ENCODE assay signal across 37 cellular contexts in the genomic region with DNA sequence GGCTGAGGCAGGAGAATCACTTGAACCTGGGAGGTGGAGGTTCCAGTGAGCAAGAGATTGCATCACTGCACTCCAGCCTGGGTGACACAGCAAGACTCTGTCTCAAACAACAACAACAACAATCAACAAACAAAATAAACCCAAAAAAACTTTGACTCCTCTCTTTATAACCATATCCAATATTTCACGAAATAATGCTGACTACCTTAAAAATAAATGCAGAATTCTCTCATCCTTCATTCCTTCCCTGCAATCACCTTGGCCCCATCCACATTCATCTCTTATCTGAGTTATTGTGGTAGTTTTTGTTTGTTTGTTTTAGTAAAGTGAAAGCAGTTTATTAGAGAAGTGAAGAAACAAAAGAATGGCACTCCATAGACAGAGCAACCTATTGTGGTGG. TPM values are rescaled to one million over a fixed set of nuclear protein-coding genes. Genes with fewer than 3 reads are reported as not detected.
"Had no signal": no experiment of that assay in that cellular context is flagged by ENCODE, and none has a peak within 500 bp of the region (broad histone marks: within the 10 kb centered on the region; RNA-seq: fewer than 3 reads in every experiment).

No MANE protein-coding gene starts in this region.

- FAIRE-seq: astrocyte, bronchial epithelial cell had no signal

- H3K9me3 Mint-ChIP-seq: activated B cell treated with CpG ODN at 0.5 μM for 24 hours; activated CD8-positive, alpha-beta T cell treated with anti-CD3 and anti-CD28 coated beads for 36 hours; activated T-cell treated with anti-CD3 and anti-CD28 coated beads, Interleukin-2, amount 50 U/mL, for 4 hours; activated T-helper 17 cell treated with anti-CD3 and anti-CD28 coated beads, Interleukin-2, amount 50 U/mL, for 72 hours; central memory CD8-positive, alpha-beta T cell; dendritic cell treated with granulocyte-macrophage colony-stimulating factor and Interleukin-4, amounts not matched to agents 40 ng/mL and 50 ng/mL, for 4 days; T-helper 2 cell treated with Interferon-gamma antibody and Interleukin-4, amounts not matched to agents 5 μg/mL and 100 μg/mL, for 36 hours had no signal

- H3K27ac Mint-ChIP-seq: activated B cell treated with CpG ODN at 0.5 μM for 24 hours; activated CD8-positive, alpha-beta T cell treated with anti-CD3 and anti-CD28 coated beads for 36 hours; activated naive CD8-positive, alpha-beta T cell; activated T-helper 17 cell treated with anti-CD3 and anti-CD28 coated beads, Interleukin-2, amount 50 U/mL, for 72 hours; dendritic cell treated with granulocyte-macrophage colony-stimulating factor and Interleukin-4, amounts not matched to agents 40 ng/mL and 50 ng/mL, for 4 days; T-helper 17 cell; T-helper 2 cell treated with Interferon-gamma antibody and Interleukin-4, amounts not matched to agents 5 μg/mL and 100 μg/mL, for 36 hours had no signal

- H3K36me3 Mint-ChIP-seq: activated naive CD8-positive, alpha-beta T cell had no signal

- DNase-seq: activated B cell treated with CpG ODN at 0.5 μM for 24 hours; activated CD4-positive, alpha-beta T cell treated with anti-CD3 and anti-CD28 coated beads for 48 hours; activated CD4-positive, alpha-beta T cell treated with anti-CD3 and anti-CD28 coated beads, Interleukin-2, amount 50 U/mL, for 1 hour; activated CD4-positive, alpha-beta T cell treated with anti-CD3 and anti-CD28 coated beads, Interleukin-2, amount 50 U/mL, for 48 hours; activated CD8-positive, alpha-beta memory T cell treated with anti-CD3 and anti-CD28 coated beads for 24 hours; activated CD8-positive, alpha-beta T cell treated with anti-CD3 and anti-CD28 coated beads for 36 hours; activated effector memory CD4-positive, alpha-beta T cell treated with Interleukin-2 at 50 U/mL for 16 hours; activated gamma-delta T cell treated with Interleukin-2 at 50 U/mL for 16 hours; activated naive CD4-positive, alpha-beta T cell treated with anti-CD3 and anti-CD28 coated beads, Interleukin-2, amount 50 U/mL, for 16 hours; activated naive CD4-positive, alpha-beta T cell treated with Interleukin-2 at 50 U/mL for 16 hours; activated T-cell treated with anti-CD3 and anti-CD28 coated beads, Interleukin-2, amount 50 U/mL, for 4 hours; amniotic stem cell; anterior cingulate cortex; brain microvascular endothelial cell; dorsolateral prefrontal cortex; effector memory CD4-positive, alpha-beta T cell; erythroblast; foreskin keratinocyte; gastrocnemius medialis; heart right ventricle; T-helper 1 cell; T-helper 17 cell; T1000; WERI-Rb-1 had no signal

- H3K4me3 ChIP-seq: coronary artery, dorsolateral prefrontal cortex, esophagus muscularis mucosa, gastrocnemius medialis, heart right ventricle had no signal

- H3K4me3 Mint-ChIP-seq: activated B cell treated with CpG ODN at 0.5 μM for 24 hours; activated CD8-positive, alpha-beta T cell treated with anti-CD3 and anti-CD28 coated beads for 36 hours; activated naive CD8-positive, alpha-beta T cell; activated T-cell treated with anti-CD3 and anti-CD28 coated beads, Interleukin-2, amount 50 U/mL, for 4 hours; activated T-helper 17 cell treated with anti-CD3 and anti-CD28 coated beads, Interleukin-2, amount 50 U/mL, for 72 hours; central memory CD8-positive, alpha-beta T cell; dendritic cell treated with granulocyte-macrophage colony-stimulating factor and Interleukin-4, amounts not matched to agents 40 ng/mL and 50 ng/mL, for 4 days; T-helper 17 cell; T-helper 2 cell treated with Interferon-gamma antibody and Interleukin-4, amounts not matched to agents 5 μg/mL and 100 μg/mL, for 36 hours had no signal

- H3K4me1 ChIP-seq: foreskin keratinocyte, gastrocnemius medialis had no signal

- H3K9me3 ChIP-seq: esophagus muscularis mucosa, gastrocnemius medialis, heart right ventricle had no signal

- H3K4me1 Mint-ChIP-seq: activated T-helper 17 cell treated with anti-CD3 and anti-CD28 coated beads, Interleukin-2, amount 50 U/mL, for 72 hours; central memory CD8-positive, alpha-beta T cell had no signal

- H3K36me3 ChIP-seq: brain microvascular endothelial cell, esophagus muscularis mucosa, gastrocnemius medialis, heart right ventricle had no signal

- ATAC-seq: activated CD4-positive, CD25-positive, alpha-beta regulatory T cell treated with anti-CD3 and anti-CD28 coated beads, Interleukin-2, amount 50 U/mL, for 24 hours; activated CD8-positive, alpha-beta T cell treated with anti-CD3 and anti-CD28 coated beads for 36 hours; activated T-cell treated with anti-CD3 and anti-CD28 coated beads, Interleukin-2, amount 50 U/mL, for 4 hours; activated T-helper 17 cell treated with anti-CD3 and anti-CD28 coated beads, Interleukin-2, amount 50 U/mL, for 72 hours; foreskin keratinocyte; gastrocnemius medialis; heart right ventricle; T-helper 17 cell had no signal

- H3K27ac ChIP-seq: brain microvascular endothelial cell, coronary artery, dorsolateral prefrontal cortex, esophagus muscularis mucosa, foreskin keratinocyte, gastrocnemius medialis, heart right ventricle, WERI-Rb-1 had no signal

RNA-seq across cellular contexts. Expression of a gene that starts 3.2 kb away (rescaled TPM):
- total RNA-seq: activated B cell treated with CpG ODN at 0.5 μM for 24 hours, foreskin keratinocyte, gastrocnemius medialis had no signal
- polyA plus RNA-seq: foreskin keratinocyte had no signal

RNA-seq across cellular contexts. Expression of a gene that starts 26.5 kb away (rescaled TPM):
- total RNA-seq: activated B cell treated with CpG ODN at 0.5 μM for 24 hours; activated CD8-positive, alpha-beta T cell treated with anti-CD3 and anti-CD28 coated beads for 36 hours; activated T-cell treated with anti-CD3 and anti-CD28 coated beads, Interleukin-2, amount 50 U/mL, for 4 hours; activated T-helper 17 cell treated with anti-CD3 and anti-CD28 coated beads, Interleukin-2, amount 50 U/mL, for 72 hours; astrocyte; bronchial epithelial cell; cardiac septum; esophagus muscularis mucosa; foreskin keratinocyte; gastrocnemius medialis; heart right ventricle; T-helper 17 cell had no signal
- polyA plus RNA-seq: adipose tissue, foreskin keratinocyte, heart right ventricle had no signal

RNA-seq across cellular contexts. Expression of a gene that starts 53.0 kb away (rescaled TPM):
- total RNA-seq: activated B cell treated with CpG ODN at 0.5 μM for 24 hours; activated CD8-positive, alpha-beta T cell treated with anti-CD3 and anti-CD28 coated beads for 36 hours; activated T-cell treated with anti-CD3 and anti-CD28 coated beads, Interleukin-2, amount 50 U/mL, for 4 hours; activated T-helper 17 cell treated with anti-CD3 and anti-CD28 coated beads, Interleukin-2, amount 50 U/mL, for 72 hours; astrocyte; bronchial epithelial cell; cardiac septum; cerebellum; esophagus muscularis mucosa; foreskin keratinocyte; gastrocnemius medialis; heart right ventricle; T-helper 17 cell had no signal
- polyA plus RNA-seq: adipose tissue, heart right ventricle had no signal
